In the genomic region with DNA sequence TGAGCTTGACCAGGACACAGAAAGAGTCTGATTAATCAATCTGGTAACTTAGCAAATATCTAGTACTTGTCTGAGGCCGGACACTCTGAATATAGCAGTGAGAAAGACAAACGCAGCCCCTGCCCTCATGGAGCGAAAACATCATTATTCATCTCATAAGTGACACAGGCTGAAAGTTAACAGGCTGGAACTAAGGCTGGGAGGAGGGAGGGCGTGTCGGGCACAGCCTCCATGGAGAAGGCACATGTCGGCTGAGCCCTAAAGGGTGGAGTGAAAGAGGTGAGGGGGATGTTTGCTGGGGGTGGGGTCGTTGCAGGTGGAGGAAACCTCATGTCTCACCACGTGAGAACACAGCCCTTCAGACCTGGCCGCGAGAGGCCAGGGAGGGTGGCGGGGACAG, we compare ENCODE assay signal across 25 cellular contexts.
DNase-seq lines count a peak whose midpoint lies in the region; ATAC-seq, FAIRE-seq and TF ChIP-seq lines count a peak whose summit lies in the region.
"Had no signal": no experiment of that assay in that cellular context is flagged by ENCODE, and none has a peak within 500 bp of the region (broad histone marks: within the 10 kb centered on the region; RNA-seq: fewer than 3 reads in every experiment).

No MANE protein-coding gene starts in this region.

- in situ Hi-C loops in HepG2 (cut with HindIII; ENCODE audit: extremely low pct_ligation_motif_present, low pct_unique_long_range_greater_than_20kb): no loop called here

- H3K4me2 ChIP-seq in HepG2 (ENCODE audit: low read depth, low read length): no peak overlapping the region
- H3K4me2 ChIP-seq: BLaER1 had no signal

- H3K4me3 Mint-ChIP-seq in nephron progenitor cell: no peak overlapping the region
- H3K4me3 Mint-ChIP-seq: B cell; CD4-positive, CD25-positive, alpha-beta regulatory T cell; CD8-positive, alpha-beta T cell; HFFc6 had no signal

- H2AFZ ChIP-seq in HepG2 (ENCODE audit: low read length): no peak overlapping the region

- CTCF ChIA-PET in HepG2 (lab: Yijun Ruan, JAX; ENCODE audit: low intra/inter-chr PET ratio, low total read pairs): no interaction called here

- H3K4me1 Mint-ChIP-seq in nephron progenitor cell: peaks cover 34% of the 10 kb centered on the region
- H3K4me1 Mint-ChIP-seq: B cell; CD4-positive, CD25-positive, alpha-beta regulatory T cell had no signal

- TF ChIP-seq EP300 in HepG2 (IDR thresholded peaks at IDR 0.05; ENCODE audit: low read depth in 2 of 2, low read length in 2 of 2) (no peak), HepG2 (CRISPR knock-in tag; IDR thresholded peaks at IDR 0.05; ENCODE audit: borderline replicate concordance) (no peak)

- peaks cover 9% of the 10 kb centered on the region for H3K27me3 Mint-ChIP-seq in nephron progenitor cell (ENCODE audit: low read depth, poor library complexity)

- H4K20me1 ChIP-seq in HepG2 (ENCODE audit: insufficient read depth, low read length): no peaks in the 10 kb centered on the region
- H4K20me1 ChIP-seq: BLaER1 had no signal

- BruUV-seq in HepG2 (replicated peaks; lab: Mats Ljungman, UMichigan): no TSS peak

- H3K9me3 Mint-ChIP-seq in nephron progenitor cell: peaks cover 9% of the 10 kb centered on the region
- H3K9me3 Mint-ChIP-seq: CD8-positive, alpha-beta T cell had no signal

- POLR2A ChIA-PET in HepG2 (lab: Yijun Ruan, JAX): no interaction called here

- no peak for DNase-seq in HepG2 (ENCODE audit: low spot score)
- DNase-seq in right lobe of liver: no peak
- DNase-seq in left kidney (ENCODE audit: low read depth, low spot score): peak; percentile 67
- no peak for DNase-seq in nephron progenitor cell
- peak; percentile 4 for DNase-seq in small intestine
- no peak for DNase-seq in hypothalamus (lab: John Stamatoyannopoulos, UW)
- DNase-seq: Caco-2; CD4-positive, CD25-positive, alpha-beta regulatory T cell; CD8-positive, alpha-beta T cell; DMS153; DND-41; GOT3; H7; HCEC 1CT; HFFc6 had no signal

- H3K36me3 ChIP-seq in HepG2 (replicated peaks in 1 of 2; ENCODE audit: control insufficient read depth in 1 of 2, insufficient read depth in 2 of 2, low read length in 2 of 2): no peaks in the 10 kb centered on the region
- no peaks in the 10 kb centered on the region for H3K36me3 ChIP-seq in right lobe of liver
- no peaks in the 10 kb centered on the region for H3K36me3 ChIP-seq in small intestine (ENCODE audit: control insufficient read depth in 2 of 2, insufficient read depth in 2 of 2, low read length in 2 of 2)
- H3K36me3 ChIP-seq: BLaER1 had no signal

- H3K27me3 ChIP-seq in HepG2 (ENCODE audit: control insufficient read depth in 1 of 2, insufficient read depth in 2 of 2, low read length in 2 of 2) (peaks cover 0 to 55% of the 10 kb centered on the region in 2 experiments; a peak in 4 of 5 replicates), right lobe of liver (no peaks in the 10 kb centered on the region), small intestine (ENCODE audit: control insufficient read depth in 2 of 2, insufficient read depth in 2 of 2, low read length in 2 of 2) (peaks cover 0 to 3% of the 10 kb centered on the region in 2 donors)
- H3K27me3 ChIP-seq: BLaER1 had no signal

- H3K27ac ChIP-seq in HepG2 (ENCODE audit: extremely low read length, insufficient read depth, low read length) (no peak overlapping the region), right lobe of liver (no peak overlapping the region), small intestine (ENCODE audit: low read depth in 1 of 2, low read length in 1 of 2) (no peak overlapping the region)
- H3K27ac ChIP-seq: 22Rv1, BLaER1, C4-2B had no signal

- TF ChIP-seq CTCF in HepG2 (CRISPR knock-in tag; IDR thresholded peaks at IDR 0.05): no peak
- no peak for TF ChIP-seq CTCF in right lobe of liver (IDR thresholded peaks at IDR 0.05)
- no peak for TF ChIP-seq CTCF in nephron progenitor cell (IDR thresholded peaks at IDR 0.05)

- H3K4me1 ChIP-seq in HepG2 (ENCODE audit: insufficient read depth, low read length) (no peaks in the 10 kb centered on the region), right lobe of liver (no peaks in the 10 kb centered on the region), small intestine (ENCODE audit: control insufficient read depth in 2 of 2, insufficient read depth in 1 of 2, low read depth in 1 of 2, low read length in 1 of 2) (no peaks in the 10 kb centered on the region)
- H3K4me1 ChIP-seq: BLaER1, Caco-2 had no signal

- TF ChIP-seq RAD21 in HepG2 (CRISPR knock-in tag; IDR thresholded peaks at IDR 0.05): no peak

- no peak for FAIRE-seq in HepG2 (lab: Jason Lieb, UNC)
- FAIRE-seq in small intestine (lab: Jason Lieb, UNC): no peak
- FAIRE-seq: A204.1, G401.6, GM12892, GM19239 had no signal

- peaks cover 5% of the 10 kb centered on the region for H3K36me3 Mint-ChIP-seq in nephron progenitor cell (ENCODE audit: low read depth)
- H3K36me3 Mint-ChIP-seq: CD4-positive, CD25-positive, alpha-beta regulatory T cell; CD8-positive, alpha-beta T cell had no signal

- no peak overlapping the region for H3K9ac ChIP-seq in HepG2 (ENCODE audit: insufficient read depth, low read depth, low read length)
- H3K9ac ChIP-seq: BLaER1 had no signal

- no peaks in the 10 kb centered on the region for H3K79me2 ChIP-seq in HepG2 (ENCODE audit: insufficient read depth, low read length)

- H3K4me3 ChIP-seq in HepG2 (replicated peaks in 1 of 3; ENCODE audit: insufficient read depth in 1 of 3, low read depth in 2 of 3, low read length in 3 of 3) (no peak overlapping the region), right lobe of liver (no peak overlapping the region), small intestine (ENCODE audit: low read depth in 1 of 2, low read length in 2 of 2) (no peak overlapping the region)
- H3K4me3 ChIP-seq: BLaER1 had no signal

- intact Hi-C loops in HepG2 (cut with micrococcal nuclease; ENCODE audit: unreplicated experiment): no loop called here
- intact Hi-C loops in right lobe of liver (cut with DNase I): no loop called here

- TF ChIP-seq POLR2A in HepG2 (IDR thresholded peaks at IDR 0.05; ENCODE audit: insufficient read depth in 1 of 2, low read depth in 2 of 2, low read length in 2 of 2) (no peak), right lobe of liver (IDR thresholded peaks at IDR 0.05) (no peak)

- 32% methylated on average over 11 of the region's 11 CpGs for WGBS in HepG2 (ENCODE audit: low lambda C conversion rate)
- WGBS in right lobe of liver (ENCODE audit: insufficient coverage, low coverage, low lambda C conversion rate, missing lambda C conversion rate): 62% methylated on average over 11 of the region's 11 CpGs
- WGBS in small intestine, 3 donors: 24 to 65% (median 45%) methylated on average over 11 of the region's 11 CpGs

- no peak for ATAC-seq in HepG2
- no peak for ATAC-seq in right lobe of liver
- ATAC-seq in esophagus mucosa: no peak
- no peak for ATAC-seq in HG03565 (IDR thresholded peaks at IDR 0.05; ENCODE audit: unreplicated experiment)
- ATAC-seq: CD8-positive, alpha-beta T cell had no signal

- H3K9me3 ChIP-seq in HepG2 (ENCODE audit: low read length) (no peaks in the 10 kb centered on the region), right lobe of liver (no peaks in the 10 kb centered on the region), small intestine (ENCODE audit: control insufficient read depth, low read depth) (no peaks in the 10 kb centered on the region)
- H3K9me3 ChIP-seq: BLaER1, Caco-2 had no signal

- peak overlapping the region; percentile 39 for H3K27ac Mint-ChIP-seq in nephron progenitor cell
- H3K27ac Mint-ChIP-seq: B cell; CD4-positive, CD25-positive, alpha-beta regulatory T cell; CD8-positive, alpha-beta T cell; HFFc6 had no signal

TF ChIP-seq in HepG2, 621 proteins besides CTCF, POLR2A, EP300 and RAD21:
- TF ChIP-seq ZNF432 (CRISPR knock-in tag; IDR thresholded peaks at IDR 0.05; ENCODE audit: borderline replicate concordance) (no peak), MNT (IDR thresholded peaks at IDR 0.05) (peak; percentile 45)

Comparison
In these comparisons a context has a peak if more than half of its experiments do, and no peak if none do; other contexts are left out.
1. DNase-seq: peak in left kidney (single experiment) and small intestine (single experiment); none in HepG2 (single experiment), right lobe of liver (0 of 3), nephron progenitor cell (single experiment) and hypothalamus (0 of 51).